25 cellular contexts compared by ENCODE assay signal in the genomic region with DNA sequence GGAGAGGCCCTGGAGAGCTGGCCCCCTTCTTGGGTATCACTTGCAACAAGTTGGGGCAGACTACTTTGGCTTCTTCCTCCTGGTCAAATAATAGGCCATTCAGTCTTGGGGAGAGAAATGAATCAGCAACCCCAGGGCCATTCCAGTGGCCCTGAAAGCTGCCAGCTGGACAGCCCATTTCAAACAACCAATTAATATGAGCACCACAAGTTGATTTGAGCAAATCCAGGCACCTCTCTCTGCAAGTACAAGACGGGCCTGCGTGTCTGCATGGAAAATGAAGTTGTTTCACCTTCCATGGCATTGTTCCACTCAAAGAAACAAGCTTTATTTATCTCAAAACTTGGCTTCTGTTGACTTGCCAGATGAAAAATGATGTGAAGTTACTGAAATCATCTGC.
"Had no signal": no experiment of that assay in that cellular context is flagged by ENCODE, and none has a peak within 500 bp of the region (broad histone marks: within the 10 kb centered on the region; RNA-seq: fewer than 3 reads in every experiment).

No MANE protein-coding gene starts in this region.

- H3K4me3 ChIP-seq: gastroesophageal sphincter, ovary, prostate gland, right atrium auricular region, thyroid gland had no signal

- H3K36me3 ChIP-seq: gastroesophageal sphincter, neutrophil, ovary, prostate gland, right atrium auricular region, thyroid gland, WERI-Rb-1 had no signal

- H3K27me3 ChIP-seq: gastroesophageal sphincter, neutrophil, ovary, right atrium auricular region, thyroid gland had no signal

- H3K36me3 Mint-ChIP-seq: memory B cell had no signal

- DNase-seq: activated CD4-positive, alpha-beta T cell treated with anti-CD3 and anti-CD28 coated beads, Interleukin-2, amount 10 ng/mL, durations not matched to agents 7 days and 5 days; activated CD4-positive, CD25-positive, alpha-beta regulatory T cell treated with anti-CD3 and anti-CD28 coated beads, Interleukin-2, amount 50 U/mL, for 72 hours; activated CD8-positive, alpha-beta T cell treated with anti-CD3 and anti-CD28 coated beads for 36 hours; activated gamma-delta T cell treated with Interleukin-2 at 50 U/mL for 16 hours; effector CD4-positive, alpha-beta T cell; erythroblast; hypothalamus; left ventricle myocardium superior; ovary; stimulated activated CD4-positive, alpha-beta T cell treated with anti-CD3 and anti-CD28 coated beads, Interleukin-12 subunit alpha, Interleukin-12 subunit beta, amount 100 ng/mL, for 4 hours; stimulated activated CD4-positive, alpha-beta T cell treated with anti-CD3 and anti-CD28 coated beads, Interleukin-4, amount 100 ng/mL, for 4 hours; substantia nigra; T-helper 1 cell; thyroid gland; WERI-Rb-1 had no signal

- H3K4me1 Mint-ChIP-seq: nephron had no signal

- H3K27me3 Mint-ChIP-seq: activated naive CD4-positive, alpha-beta T cell treated with anti-CD3 and anti-CD28 coated beads, Interleukin-2, amount 50 U/mL, for 24 hours; dendritic cell treated with granulocyte-macrophage colony-stimulating factor and Interleukin-4, amounts not matched to agents 40 ng/mL and 50 ng/mL, for 4 days; stimulated activated naive CD8-positive, alpha-beta T cell treated with anti-CD3 and anti-CD28 coated beads, Interleukin-15, Interleukin-2, amounts not matched to agents 100 ng/mL and 50 ng/mL, for 24 hours had no signal

- H3K4me3 Mint-ChIP-seq: activated CD4-positive, alpha-beta T cell treated with anti-CD3 and anti-CD28 coated beads, Interleukin-2, amount 10 ng/mL, durations not matched to agents 7 days and 5 days; activated CD8-positive, alpha-beta T cell treated with anti-CD3 and anti-CD28 coated beads for 36 hours; activated naive CD4-positive, alpha-beta T cell treated with anti-CD3 and anti-CD28 coated beads, Interleukin-2, amount 50 U/mL, for 24 hours; activated T-helper 1 cell treated with anti-CD3 and anti-CD28 coated beads, Interleukin-12 subunit alpha, Interleukin-12 subunit beta, Interleukin-2, Interleukin-4 antibody, amounts not matched to agents 30 ng/mL and 10 ng/mL and 1 ng/mL, durations not matched to agents 14 hours and 24 hours and 36 hours; dendritic cell treated with granulocyte-macrophage colony-stimulating factor and Interleukin-4, amounts not matched to agents 40 ng/mL and 50 ng/mL, for 4 days; memory B cell; nephron; stimulated activated naive CD8-positive, alpha-beta T cell treated with anti-CD3 and anti-CD28 coated beads, Interleukin-15, Interleukin-2, amounts not matched to agents 100 ng/mL and 50 ng/mL, for 24 hours had no signal

- H3K27ac ChIP-seq: gastroesophageal sphincter, neutrophil, ovary, prostate gland, right atrium auricular region, thyroid gland, WERI-Rb-1 had no signal

- H3K9me3 Mint-ChIP-seq: activated CD4-positive, alpha-beta T cell treated with anti-CD3 and anti-CD28 coated beads, Interleukin-2, amount 10 ng/mL, durations not matched to agents 7 days and 5 days; activated CD8-positive, alpha-beta T cell treated with anti-CD3 and anti-CD28 coated beads for 36 hours; activated naive CD4-positive, alpha-beta T cell treated with anti-CD3 and anti-CD28 coated beads, Interleukin-2, amount 50 U/mL, for 24 hours; activated T-helper 1 cell treated with anti-CD3 and anti-CD28 coated beads, Interleukin-12 subunit alpha, Interleukin-12 subunit beta, Interleukin-2, Interleukin-4 antibody, amounts not matched to agents 30 ng/mL and 10 ng/mL and 1 ng/mL, durations not matched to agents 14 hours and 24 hours and 36 hours; dendritic cell treated with granulocyte-macrophage colony-stimulating factor and Interleukin-4, amounts not matched to agents 40 ng/mL and 50 ng/mL, for 4 days; memory B cell; nephron; stimulated activated naive CD8-positive, alpha-beta T cell treated with anti-CD3 and anti-CD28 coated beads, Interleukin-15, Interleukin-2, amounts not matched to agents 100 ng/mL and 50 ng/mL, for 24 hours had no signal

- H3K27ac Mint-ChIP-seq: activated CD4-positive, alpha-beta T cell treated with anti-CD3 and anti-CD28 coated beads, Interleukin-2, amount 10 ng/mL, durations not matched to agents 7 days and 5 days; activated CD8-positive, alpha-beta T cell treated with anti-CD3 and anti-CD28 coated beads for 36 hours; activated naive CD4-positive, alpha-beta T cell treated with anti-CD3 and anti-CD28 coated beads, Interleukin-2, amount 50 U/mL, for 24 hours; activated T-helper 1 cell treated with anti-CD3 and anti-CD28 coated beads, Interleukin-12 subunit alpha, Interleukin-12 subunit beta, Interleukin-2, Interleukin-4 antibody, amounts not matched to agents 30 ng/mL and 10 ng/mL and 1 ng/mL, durations not matched to agents 14 hours and 24 hours and 36 hours; dendritic cell treated with granulocyte-macrophage colony-stimulating factor and Interleukin-4, amounts not matched to agents 40 ng/mL and 50 ng/mL, for 4 days; memory B cell; nephron; stimulated activated naive CD8-positive, alpha-beta T cell treated with anti-CD3 and anti-CD28 coated beads, Interleukin-15, Interleukin-2, amounts not matched to agents 100 ng/mL and 50 ng/mL, for 24 hours had no signal

- H3K9me3 ChIP-seq: neutrophil, ovary, prostate gland, right atrium auricular region, thyroid gland had no signal

- H3K4me1 ChIP-seq: prostate gland, right atrium auricular region, thyroid gland had no signal
